Comparison of ENCODE assay signal across 1 cellular context in genomic region chr6:12566618-12567123, GRCh38.
TF ChIP-seq lines count a peak whose summit lies in the region.

No MANE protein-coding gene starts in this region.

TF ChIP-seq in GM12878, 131 proteins besides CTCF, POLR2A, EP300 and RAD21 (continued from another document):
- TF ChIP-seq E2F8 (IDR thresholded peaks at IDR 0.05; ENCODE audit: low read depth, partially characterized antibody) (no peak), POU2F2 (IDR thresholded peaks at IDR 0.05; ENCODE audit: borderline replicate concordance, low read depth, low read length) (0 out of 3 replicates have a peak, but pooled peaks have one; percentile 19), BCL3 (IDR thresholded peaks at IDR 0.05; ENCODE audit: borderline replicate concordance, insufficient read depth, low read depth, low read length, poor library complexity, severe bottlenecking) (no peak), EED (IDR thresholded peaks at IDR 0.05; ENCODE audit: low read depth) (no peak), CUX1 (IDR thresholded peaks at IDR 0.05; ENCODE audit: insufficient replicate concordance, low read depth, low read length) (no peak), E2F4 (IDR thresholded peaks at IDR 0.05; ENCODE audit: low read depth, low read length) (no peak), GABPA (IDR thresholded peaks at IDR 0.05; ENCODE audit: low read depth) (no peak), SMAD1 (IDR thresholded peaks at IDR 0.05; ENCODE audit: low read depth, partially characterized antibody) (no peak), NRF1 (conservative IDR thresholded peaks at IDR 0.05; ENCODE audit: low read depth, low read length) (no peak), KDM1A (IDR thresholded peaks at IDR 0.05; ENCODE audit: borderline replicate concordance) (no peak), NR2F1 (conservative IDR thresholded peaks at IDR 0.05) (no peak), SRF (IDR thresholded peaks at IDR 0.05; ENCODE audit: low read depth in 2 of 2, low read length in 2 of 2) (no peak), EGR1 (IDR thresholded peaks at IDR 0.05; ENCODE audit: borderline replicate concordance in 1 of 2, low read depth in 2 of 2, low read length in 2 of 2) (no peak), SMARCA5 (IDR thresholded peaks at IDR 0.05) (0 out of 2 replicates have a peak, but pooled peaks have one; percentile 36), ZNF24 (IDR thresholded peaks at IDR 0.05) (0 out of 2 replicates have a peak, but pooled peaks have one; percentile 29), BCL11A (IDR thresholded peaks at IDR 0.05; ENCODE audit: low read depth, low read length) (no peak), HDAC6 (IDR thresholded peaks at IDR 0.05; ENCODE audit: unreplicated experiment) (no peak), IKZF2 (IDR thresholded peaks at IDR 0.05) (peak in 1 of 2 experiments; percentile 50; a peak in 1 of 4 replicates), BRCA1 (IDR thresholded peaks at IDR 0.05; ENCODE audit: low read depth, low read length) (no peak), SP1 (IDR thresholded peaks at IDR 0.05; ENCODE audit: low read depth, low read length) (no peak), ZNF217 (IDR thresholded peaks at IDR 0.05) (peak; percentile 79), ZNF622 (IDR thresholded peaks at IDR 0.05) (no peak), CREB1 (IDR thresholded peaks at IDR 0.05; ENCODE audit: low read depth) (0 out of 2 replicates have a peak, but pooled peaks have one; percentile 39), PBX3 (IDR thresholded peaks at IDR 0.05; ENCODE audit: insufficient replicate concordance, low read depth, low read length) (no peak), FOXK2 (IDR thresholded peaks at IDR 0.05) (no peak), HDAC2 (IDR thresholded peaks at IDR 0.05) (no peak), MTA3 (IDR thresholded peaks at IDR 0.05; ENCODE audit: borderline replicate concordance, low read length) (no peak), RCOR1 (conservative IDR thresholded peaks at IDR 0.05; ENCODE audit: low read depth, low read length) (no peak), MEF2A (IDR thresholded peaks at IDR 0.05; ENCODE audit: insufficient read depth, low read depth, low read length) (0 out of 2 replicates have a peak, but pooled peaks have one; percentile 29), MTA2 (IDR thresholded peaks at IDR 0.05; ENCODE audit: low read depth) (peak; percentile 52; the same call in 1 of the 2 replicates), RELA (IDR thresholded peaks at IDR 0.05; ENCODE audit: borderline replicate concordance, partially characterized antibody) (no peak), MYC (IDR thresholded peaks at IDR 0.05; ENCODE audit: insufficient read depth, insufficient read length, insufficient replicate concordance, low read length, severe bottlenecking) (no peak), TBL1XR1 (IDR thresholded peaks at IDR 0.05; ENCODE audit: low read depth, low read length) (no peak), BHLHE40 (IDR thresholded peaks at IDR 0.05; ENCODE audit: borderline replicate concordance in 1 of 2, low read depth in 2 of 2, low read length in 1 of 2) (0 out of 4 replicates have a peak, but pooled peaks of 1 of the 2 experiments have one; percentile 16), ZNF687 (IDR thresholded peaks at IDR 0.05) (no peak), RELB (IDR thresholded peaks at IDR 0.05; ENCODE audit: low read depth) (peak; percentile 56; the same call in 1 of the 2 replicates), SREBF2 (IDR thresholded peaks at IDR 0.05; ENCODE audit: low read length) (no peak), RAD51 (IDR thresholded peaks at IDR 0.05) (no peak; the same call in 1 of the 2 replicates), SIN3A (IDR thresholded peaks at IDR 0.05; ENCODE audit: low read depth, low read length) (no peak)
TF ChIP-seq in GM12878: peak in this region for 12.
